ENCODE assay signal across 15 cellular contexts in genomic region chr7:139893999-139894398, GRCh38.
DNase-seq lines count a peak whose midpoint lies in the region; ATAC-seq and TF ChIP-seq lines count a peak whose summit lies in the region.
"Had no signal": no experiment of that assay in that cellular context is flagged by ENCODE, and none has a peak within 500 bp of the region (broad histone marks: within the 10 kb centered on the region; RNA-seq: fewer than 3 reads in every experiment).

No MANE protein-coding gene starts in this region.

- H3K9me3 Mint-ChIP-seq in memory B cell: peaks cover 3% of the 10 kb centered on the region
- H3K9me3 Mint-ChIP-seq: activated T-helper 1 cell treated with anti-CD3 and anti-CD28 coated beads, Interleukin-12 subunit alpha, Interleukin-12 subunit beta, Interleukin-2, Interleukin-4 antibody, amounts not matched to agents 30 ng/mL and 10 ng/mL and 1 ng/mL, durations not matched to agents 14 hours and 24 hours and 36 hours; CD4-positive, alpha-beta T cell had no signal

- H3K4me1 ChIP-seq in smooth muscle cell (ENCODE audit: low read depth): no peaks in the 10 kb centered on the region

- no peak overlapping the region for H3K27ac ChIP-seq in smooth muscle cell (ENCODE audit: low read depth)
- H3K27ac ChIP-seq: neutrophil, skin epidermis had no signal

- H3F3A ChIP-seq in smooth muscle cell (ENCODE audit: low read depth): no peaks in the 10 kb centered on the region

- H3K9me3 ChIP-seq in smooth muscle cell (replicated peaks; ENCODE audit: low read depth): no peaks in the 10 kb centered on the region
- H3K9me3 ChIP-seq: neutrophil had no signal

- no peaks in the 10 kb centered on the region for H3K27me3 ChIP-seq in smooth muscle cell (ENCODE audit: low read depth)
- H3K27me3 ChIP-seq: neutrophil had no signal

- TF ChIP-seq CTCF in smooth muscle cell (IDR thresholded peaks at IDR 0.05; ENCODE audit: borderline replicate concordance, insufficient read depth, poor library complexity, severe bottlenecking): no peak

- DNase-seq in memory B cell (ENCODE audit: low spot score in 2 of 2) (no peak), smooth muscle cell (lab: John Stamatoyannopoulos, UW; ENCODE audit: unreplicated experiment) (no peak), Ammon's horn (ENCODE audit: low spot score) (no peak)
- DNase-seq: activated CD4-positive, alpha-beta T cell treated with anti-CD3 and anti-CD28 coated beads for 1 hour; anterior cingulate cortex; CD4-positive, alpha-beta T cell; NCI-H345 had no signal

- peaks cover under 1% of the 10 kb centered on the region for H3K36me3 Mint-ChIP-seq in memory B cell

- H3K27ac Mint-ChIP-seq in memory B cell: no peak overlapping the region
- H3K27ac Mint-ChIP-seq: activated T-helper 1 cell treated with anti-CD3 and anti-CD28 coated beads, Interleukin-12 subunit alpha, Interleukin-12 subunit beta, Interleukin-2, Interleukin-4 antibody, amounts not matched to agents 30 ng/mL and 10 ng/mL and 1 ng/mL, durations not matched to agents 14 hours and 24 hours and 36 hours; CD4-positive, alpha-beta T cell had no signal

- ATAC-seq in GM18858 (IDR thresholded peaks at IDR 0.05; ENCODE audit: unreplicated experiment): peak; percentile 71
- peak; percentile 79 for ATAC-seq in GM21529 (IDR thresholded peaks at IDR 0.05; ENCODE audit: unreplicated experiment)
- ATAC-seq in HG03342 (IDR thresholded peaks at IDR 0.05; ENCODE audit: unreplicated experiment): peak; percentile 70
- peak; percentile 66 for ATAC-seq in memory B cell (ENCODE audit: low read depth)
- no peak for ATAC-seq in GM21390 (IDR thresholded peaks at IDR 0.05; ENCODE audit: unreplicated experiment)

- H3K4me1 Mint-ChIP-seq in memory B cell: peaks cover 18% of the 10 kb centered on the region

- no peaks in the 10 kb centered on the region for H4K20me1 ChIP-seq in smooth muscle cell (ENCODE audit: low read depth)

- no peak overlapping the region for H3K4me3 ChIP-seq in smooth muscle cell
- H3K4me3 ChIP-seq: lung, skin epidermis had no signal

- H3K27me3 Mint-ChIP-seq in memory B cell: no peaks in the 10 kb centered on the region
- H3K27me3 Mint-ChIP-seq: CD4-positive, alpha-beta T cell had no signal

- WGBS in smooth muscle cell (ENCODE audit: low lambda C conversion rate): 76% methylated on average over 4 of the region's 4 CpGs

- H3K4me2 ChIP-seq in smooth muscle cell: no peak overlapping the region

- no peak overlapping the region for H2AFZ ChIP-seq in smooth muscle cell (ENCODE audit: low read depth)

- no peak overlapping the region for H3K4me3 Mint-ChIP-seq in memory B cell
- H3K4me3 Mint-ChIP-seq: activated T-helper 1 cell treated with anti-CD3 and anti-CD28 coated beads, Interleukin-12 subunit alpha, Interleukin-12 subunit beta, Interleukin-2, Interleukin-4 antibody, amounts not matched to agents 30 ng/mL and 10 ng/mL and 1 ng/mL, durations not matched to agents 14 hours and 24 hours and 36 hours; CD4-positive, alpha-beta T cell had no signal

- H3K79me2 ChIP-seq in smooth muscle cell (ENCODE audit: low read depth): no peaks in the 10 kb centered on the region

- no peak overlapping the region for H3K9ac ChIP-seq in smooth muscle cell (ENCODE audit: low read depth)

- H3K36me3 ChIP-seq in smooth muscle cell (ENCODE audit: low read depth): no peaks in the 10 kb centered on the region
